1 cellular context compared by ENCODE assay signal in genomic region chr11:66789097-66789890, GRCh38.
TF ChIP-seq lines count a peak whose summit lies in the region.

No MANE protein-coding gene starts in this region.

TF ChIP-seq in HEK293, 187 proteins besides CTCF, POLR2A, EP300 and RAD21 (continued from another document and continues in another):
- TF ChIP-seq ZBTB44 (tag by site-specific recombination; IDR thresholded peaks at IDR 0.05) (peak; percentile 37; the same call in 1 of the 2 replicates), ZNF558 (tag by site-specific recombination; IDR thresholded peaks at IDR 0.05) (no peak), ZNF362 (tag by site-specific recombination; IDR thresholded peaks at IDR 0.05) (no peak), ZNF292 (tag by site-specific recombination; IDR thresholded peaks at IDR 0.05; ENCODE audit: borderline replicate concordance, low read depth) (no peak), ZNF610 (tag by site-specific recombination; IDR thresholded peaks at IDR 0.05; ENCODE audit: borderline replicate concordance) (0 out of 2 replicates have a peak, but pooled peaks have one; percentile 30), ZNF132 (tag by site-specific recombination; IDR thresholded peaks at IDR 0.05; ENCODE audit: borderline replicate concordance) (no peak), ZNF704 (tag by site-specific recombination; IDR thresholded peaks at IDR 0.05) (no peak), ZNF660 (tag by site-specific recombination; IDR thresholded peaks at IDR 0.05) (peak; percentile 71; the same call in 1 of the 2 replicates), ZNF423 (tag by site-specific recombination; IDR thresholded peaks at IDR 0.05) (no peak; the same call in 1 of the 2 replicates), ZNF571 (tag by site-specific recombination; IDR thresholded peaks at IDR 0.05) (no peak), ZNF670 (tag by site-specific recombination; IDR thresholded peaks at IDR 0.05; ENCODE audit: low read depth) (no peak), GLI2 (tag by site-specific recombination; IDR thresholded peaks at IDR 0.05; ENCODE audit: borderline replicate concordance, low read depth) (peak; percentile 91), ZIC2 (tag by site-specific recombination; IDR thresholded peaks at IDR 0.05) (0 out of 2 replicates have a peak, but pooled peaks have one; percentile 31), ZNF530 (tag by site-specific recombination; IDR thresholded peaks at IDR 0.05; ENCODE audit: low read depth) (no peak), ZNF311 (tag by site-specific recombination; IDR thresholded peaks at IDR 0.05; ENCODE audit: borderline replicate concordance) (no peak), ZNF302 (tag by site-specific recombination; IDR thresholded peaks at IDR 0.05; ENCODE audit: low read depth) (no peak), ZNF404 (tag by site-specific recombination; IDR thresholded peaks at IDR 0.05) (no peak), WT1 (tag by site-specific recombination; IDR thresholded peaks at IDR 0.05) (peak; percentile 62), ZBTB21 (tag by site-specific recombination; IDR thresholded peaks at IDR 0.05) (peak; percentile 63), ZBTB7A (tag by site-specific recombination; IDR thresholded peaks at IDR 0.05; ENCODE audit: low read depth) (no peak), ZNF37A (tag by site-specific recombination; IDR thresholded peaks at IDR 0.05) (0 out of 2 replicates have a peak, but pooled peaks have one; percentile 9), KLF7 (tag by site-specific recombination; IDR thresholded peaks at IDR 0.05; ENCODE audit: borderline replicate concordance) (peak; percentile 83; the same call in 1 of the 2 replicates), HIC1 (tag by site-specific recombination; IDR thresholded peaks at IDR 0.05) (peak; percentile 87), ZNF184 (tag by site-specific recombination; IDR thresholded peaks at IDR 0.05) (peak; percentile 54; the same call in 1 of the 2 replicates), ZNF140 (tag by site-specific recombination; IDR thresholded peaks at IDR 0.05) (no peak), ZNF24 (tag by site-specific recombination; IDR thresholded peaks at IDR 0.05) (peak; percentile 85), ZNF76 (tag by site-specific recombination; IDR thresholded peaks at IDR 0.05; ENCODE audit: borderline replicate concordance, low read depth) (0 out of 2 replicates have a peak, but pooled peaks have one; percentile 35), ZNF560 (tag by site-specific recombination; IDR thresholded peaks at IDR 0.05; ENCODE audit: borderline replicate concordance) (no peak), ZNF335 (tag by site-specific recombination; conservative IDR thresholded peaks at IDR 0.05) (no peak; the same call in 1 of the 2 replicates), ZNF785 (tag by site-specific recombination; IDR thresholded peaks at IDR 0.05) (no peak), ZNF274 (IDR thresholded peaks at IDR 0.05; ENCODE audit: low read length) (no peak), ZNF274 (tag by site-specific recombination; IDR thresholded peaks at IDR 0.05; ENCODE audit: borderline replicate concordance) (no peak), ZNF747 (tag by site-specific recombination; IDR thresholded peaks at IDR 0.05) (no peak)
- TF ChIP-seq, protein P1, sequence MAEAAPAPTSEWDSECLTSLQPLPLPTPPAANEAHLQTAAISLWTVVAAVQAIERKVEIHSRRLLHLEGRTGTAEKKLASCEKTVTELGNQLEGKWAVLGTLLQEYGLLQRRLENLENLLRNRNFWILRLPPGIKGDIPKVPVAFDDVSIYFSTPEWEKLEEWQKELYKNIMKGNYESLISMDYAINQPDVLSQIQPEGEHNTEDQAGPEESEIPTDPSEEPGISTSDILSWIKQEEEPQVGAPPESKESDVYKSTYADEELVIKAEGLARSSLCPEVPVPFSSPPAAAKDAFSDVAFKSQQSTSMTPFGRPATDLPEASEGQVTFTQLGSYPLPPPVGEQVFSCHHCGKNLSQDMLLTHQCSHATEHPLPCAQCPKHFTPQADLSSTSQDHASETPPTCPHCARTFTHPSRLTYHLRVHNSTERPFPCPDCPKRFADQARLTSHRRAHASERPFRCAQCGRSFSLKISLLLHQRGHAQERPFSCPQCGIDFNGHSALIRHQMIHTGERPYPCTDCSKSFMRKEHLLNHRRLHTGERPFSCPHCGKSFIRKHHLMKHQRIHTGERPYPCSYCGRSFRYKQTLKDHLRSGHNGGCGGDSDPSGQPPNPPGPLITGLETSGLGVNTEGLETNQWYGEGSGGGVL (tag by site-specific recombination; IDR thresholded peaks at IDR 0.05) = peak; percentile 73
- TF ChIP-seq, protein P2, sequence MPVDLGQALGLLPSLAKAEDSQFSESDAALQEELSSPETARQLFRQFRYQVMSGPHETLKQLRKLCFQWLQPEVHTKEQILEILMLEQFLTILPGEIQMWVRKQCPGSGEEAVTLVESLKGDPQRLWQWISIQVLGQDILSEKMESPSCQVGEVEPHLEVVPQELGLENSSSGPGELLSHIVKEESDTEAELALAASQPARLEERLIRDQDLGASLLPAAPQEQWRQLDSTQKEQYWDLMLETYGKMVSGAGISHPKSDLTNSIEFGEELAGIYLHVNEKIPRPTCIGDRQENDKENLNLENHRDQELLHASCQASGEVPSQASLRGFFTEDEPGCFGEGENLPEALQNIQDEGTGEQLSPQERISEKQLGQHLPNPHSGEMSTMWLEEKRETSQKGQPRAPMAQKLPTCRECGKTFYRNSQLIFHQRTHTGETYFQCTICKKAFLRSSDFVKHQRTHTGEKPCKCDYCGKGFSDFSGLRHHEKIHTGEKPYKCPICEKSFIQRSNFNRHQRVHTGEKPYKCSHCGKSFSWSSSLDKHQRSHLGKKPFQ (tag by site-specific recombination; IDR thresholded peaks at IDR 0.05) = 0 out of 2 replicates have a peak, but pooled peaks have one; percentile 10
- TF ChIP-seq, protein P3, sequence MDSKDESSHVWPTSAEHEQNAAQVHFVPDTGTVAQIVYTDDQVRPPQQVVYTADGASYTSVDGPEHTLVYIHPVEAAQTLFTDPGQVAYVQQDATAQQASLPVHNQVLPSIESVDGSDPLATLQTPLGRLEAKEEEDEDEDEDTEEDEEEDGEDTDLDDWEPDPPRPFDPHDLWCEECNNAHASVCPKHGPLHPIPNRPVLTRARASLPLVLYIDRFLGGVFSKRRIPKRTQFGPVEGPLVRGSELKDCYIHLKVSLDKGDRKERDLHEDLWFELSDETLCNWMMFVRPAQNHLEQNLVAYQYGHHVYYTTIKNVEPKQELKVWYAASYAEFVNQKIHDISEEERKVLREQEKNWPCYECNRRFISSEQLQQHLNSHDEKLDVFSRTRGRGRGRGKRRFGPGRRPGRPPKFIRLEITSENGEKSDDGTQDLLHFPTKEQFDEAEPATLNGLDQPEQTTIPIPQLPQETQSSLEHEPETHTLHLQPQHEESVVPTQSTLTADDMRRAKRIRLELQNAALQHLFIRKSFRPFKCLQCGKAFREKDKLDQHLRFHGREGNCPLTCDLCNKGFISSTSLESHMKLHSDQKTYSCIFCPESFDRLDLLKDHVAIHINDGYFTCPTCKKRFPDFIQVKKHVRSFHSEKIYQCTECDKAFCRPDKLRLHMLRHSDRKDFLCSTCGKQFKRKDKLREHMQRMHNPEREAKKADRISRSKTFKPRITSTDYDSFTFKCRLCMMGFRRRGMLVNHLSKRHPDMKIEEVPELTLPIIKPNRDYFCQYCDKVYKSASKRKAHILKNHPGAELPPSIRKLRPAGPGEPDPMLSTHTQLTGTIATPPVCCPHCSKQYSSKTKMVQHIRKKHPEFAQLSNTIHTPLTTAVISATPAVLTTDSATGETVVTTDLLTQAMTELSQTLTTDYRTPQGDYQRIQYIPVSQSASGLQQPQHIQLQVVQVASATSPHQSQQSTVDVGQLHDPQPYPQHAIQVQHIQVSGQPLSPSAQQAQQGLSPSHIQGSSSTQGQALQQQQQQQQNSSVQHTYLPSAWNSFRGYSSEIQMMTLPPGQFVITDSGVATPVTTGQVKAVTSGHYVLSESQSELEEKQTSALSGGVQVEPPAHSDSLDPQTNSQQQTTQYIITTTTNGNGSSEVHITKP (tag by site-specific recombination; IDR thresholded peaks at IDR 0.05) = 0 out of 2 replicates have a peak, but pooled peaks have one; percentile 13
- TF ChIP-seq, protein P4, sequence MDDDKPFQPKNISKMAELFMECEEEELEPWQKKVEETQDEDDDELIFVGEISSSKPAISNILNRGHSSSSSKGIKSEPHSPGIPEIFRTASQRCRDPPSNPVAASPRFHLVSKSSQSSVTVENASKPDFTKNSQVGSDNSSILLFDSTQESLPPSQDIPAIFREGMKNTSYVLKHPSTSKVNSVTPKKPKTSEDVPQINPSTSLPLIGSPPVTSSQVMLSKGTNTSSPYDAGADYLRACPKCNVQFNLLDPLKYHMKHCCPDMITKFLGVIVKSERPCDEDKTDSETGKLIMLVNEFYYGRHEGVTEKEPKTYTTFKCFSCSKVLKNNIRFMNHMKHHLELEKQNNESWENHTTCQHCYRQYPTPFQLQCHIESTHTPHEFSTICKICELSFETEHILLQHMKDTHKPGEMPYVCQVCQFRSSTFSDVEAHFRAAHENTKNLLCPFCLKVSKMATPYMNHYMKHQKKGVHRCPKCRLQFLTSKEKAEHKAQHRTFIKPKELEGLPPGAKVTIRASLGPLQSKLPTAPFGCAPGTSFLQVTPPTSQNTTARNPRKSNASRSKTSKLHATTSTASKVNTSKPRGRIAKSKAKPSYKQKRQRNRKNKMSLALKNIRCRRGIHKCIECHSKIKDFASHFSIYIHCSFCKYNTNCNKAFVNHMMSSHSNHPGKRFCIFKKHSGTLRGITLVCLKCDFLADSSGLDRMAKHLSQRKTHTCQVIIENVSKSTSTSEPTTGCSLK (tag by site-specific recombination; IDR thresholded peaks at IDR 0.05) = no peak
